Comparison of ENCODE assay signal across 8 cellular contexts in genomic region chr11:6606471-6607189, GRCh38.
A peak's percentile ranks its signal among the peaks of the same experiment; 100 is the strongest.
DNase-seq lines count a peak whose midpoint lies in the region; ATAC-seq lines count a peak whose summit lies in the region.

No MANE protein-coding gene starts in this region.

- H3K9me3 Mint-ChIP-seq in T-helper 2 cell treated with Interferon-gamma antibody and Interleukin-4, amounts not matched to agents 5 μg/mL and 100 μg/mL, for 36 hours = no peaks in the 10 kb centered on the region

- H3K27me3 Mint-ChIP-seq in T-helper 2 cell treated with Interferon-gamma antibody and Interleukin-4, amounts not matched to agents 5 μg/mL and 100 μg/mL, for 36 hours (ENCODE audit: low read depth) = no peaks in the 10 kb centered on the region

- peak overlapping the region; percentile 79 for H3K27ac ChIP-seq in layer of hippocampus (ENCODE audit: low read depth, low read length)

- peaks cover 51% of the 10 kb centered on the region for H3K36me3 Mint-ChIP-seq in T-helper 2 cell treated with Interferon-gamma antibody and Interleukin-4, amounts not matched to agents 5 μg/mL and 100 μg/mL, for 36 hours (ENCODE audit: low read depth)

- in situ Hi-C loops in KBM-7 (cut with MboI; ENCODE audit: low pct_unique_long_range_greater_than_20kb, low sequenced_read_pairs) = loop anchor here (10.0 kb wide), 1 partner anchor 62 kb away; no protein-coding TSS in a partner anchor

- DNase-seq in DMS79 treated with DMSO at 0.1 percent for 48 hours (lab: John Stamatoyannopoulos, UW) = peak; percentile 20
- DNase-seq in DMS79 (lab: John Stamatoyannopoulos, UW) = no peak
- peak; percentile 85 for DNase-seq in KBM-7
- DNase-seq in T-helper 2 cell treated with Interferon-gamma antibody and Interleukin-4, amounts not matched to agents 5 μg/mL and 100 μg/mL, for 36 hours (ENCODE audit: low spot score) = peak; percentile 80
- peak; percentile 92 for DNase-seq in dedifferentiated amniotic fluid mesenchymal stem cell (ENCODE audit: extremely low spot score)
- DNase-seq in stimulated activated CD4-positive, alpha-beta T cell treated with anti-CD3 and anti-CD28 coated beads, Interleukin-2, amount 100 ng/mL, for 48 hours = peak; percentile 41 to 55

- H3K27ac Mint-ChIP-seq in T-helper 2 cell treated with Interferon-gamma antibody and Interleukin-4, amounts not matched to agents 5 μg/mL and 100 μg/mL, for 36 hours = peak overlapping the region; percentile 4

- no peaks in the 10 kb centered on the region for H3K27me3 ChIP-seq in layer of hippocampus (ENCODE audit: control insufficient read depth, insufficient read depth, low read length)

- peak; percentile 54 for ATAC-seq in GM21786 (IDR thresholded peaks at IDR 0.05; ENCODE audit: unreplicated experiment)

- no peak overlapping the region for H3K4me3 Mint-ChIP-seq in T-helper 2 cell treated with Interferon-gamma antibody and Interleukin-4, amounts not matched to agents 5 μg/mL and 100 μg/mL, for 36 hours

- H3K4me1 Mint-ChIP-seq in T-helper 2 cell treated with Interferon-gamma antibody and Interleukin-4, amounts not matched to agents 5 μg/mL and 100 μg/mL, for 36 hours (ENCODE audit: low read depth) = peaks cover 42% of the 10 kb centered on the region
